ENCODE assay signal across 23 cellular contexts in genomic region chr12:73210574-73211204, GRCh38.
DNase-seq lines count a peak whose midpoint lies in the region; ATAC-seq, FAIRE-seq and TF ChIP-seq lines count a peak whose summit lies in the region.
"Had no signal": no experiment of that assay in that cellular context is flagged by ENCODE, and none has a peak within 500 bp of the region (broad histone marks: within the 10 kb centered on the region; RNA-seq: fewer than 3 reads in every experiment).

No MANE protein-coding gene starts in this region.

- POLR2A ChIA-PET in HepG2 (lab: Yijun Ruan, JAX), result no interaction called here
- POLR2A ChIA-PET in GM10248 (lab: Yijun Ruan, JAX), result no interaction called here

- no TSS peak for BruUV-seq in HepG2 (replicated peaks; lab: Mats Ljungman, UMichigan)

- H3K9me3 ChIP-seq in liver (ENCODE audit: control insufficient read depth in 4 of 4, low read length in 3 of 4), result peaks cover 0 to 2% (median 0%) of the 10 kb centered on the region in 4 donors
- peaks cover 73% of the 10 kb centered on the region for H3K9me3 ChIP-seq in HepG2 (ENCODE audit: low read length)
- no peaks in the 10 kb centered on the region for H3K9me3 ChIP-seq in SK-N-MC (ENCODE audit: low read depth, low read length)
- no peaks in the 10 kb centered on the region for H3K9me3 ChIP-seq in right lobe of liver
- H3K9me3 ChIP-seq: BE2C had no signal

- H3K4me2 ChIP-seq in HepG2 (ENCODE audit: low read depth, low read length), result no peak overlapping the region
- H3K4me2 ChIP-seq: GM23338 had no signal

- peak overlapping the region; percentile 47 to 57 (median 49) for H3K4me3 ChIP-seq in liver (ENCODE audit: low read depth in 1 of 3, low read length in 3 of 3)
- H3K4me3 ChIP-seq in HepG2 (replicated peaks in 1 of 3; ENCODE audit: insufficient read depth in 1 of 3, low read depth in 2 of 3, low read length in 3 of 3), result no peak overlapping the region
- no peak overlapping the region for H3K4me3 ChIP-seq in SK-N-MC
- H3K4me3 ChIP-seq in right lobe of liver, result peak overlapping the region; percentile 14 to 39 (median 35)
- H3K4me3 ChIP-seq: GM23338 had no signal

- TF ChIP-seq EP300 in HepG2 (IDR thresholded peaks at IDR 0.05; ENCODE audit: low read depth in 2 of 2, low read length in 2 of 2) (no peak), HepG2 (CRISPR knock-in tag; IDR thresholded peaks at IDR 0.05; ENCODE audit: borderline replicate concordance) (no peak)

- intact Hi-C loops in HepG2 (cut with micrococcal nuclease; ENCODE audit: unreplicated experiment) (no loop called here), right lobe of liver (cut with DNase I) (no loop called here)

- TF ChIP-seq RAD21 in liver (IDR thresholded peaks at IDR 0.05) (peak in 1 of 2 donors; percentile 26), HepG2 (CRISPR knock-in tag; IDR thresholded peaks at IDR 0.05) (no peak)

- H3K36me3 ChIP-seq in liver (ENCODE audit: control insufficient read depth in 4 of 4, insufficient read depth in 3 of 4, low read depth in 1 of 4, low read length in 3 of 4) (no peaks in the 10 kb centered on the region), HepG2 (replicated peaks in 1 of 2; ENCODE audit: control insufficient read depth in 1 of 2, insufficient read depth in 2 of 2, low read length in 2 of 2) (no peaks in the 10 kb centered on the region), SK-N-MC (ENCODE audit: insufficient read depth, low read length) (no peaks in the 10 kb centered on the region), right lobe of liver (no peaks in the 10 kb centered on the region)
- H3K36me3 ChIP-seq: BE2C had no signal

- H3K27me3 ChIP-seq in liver (ENCODE audit: control insufficient read depth in 4 of 4, insufficient read depth in 4 of 4, low read length in 3 of 4), result no peaks in the 10 kb centered on the region
- no peaks in the 10 kb centered on the region for H3K27me3 ChIP-seq in HepG2 (ENCODE audit: control insufficient read depth in 1 of 2, insufficient read depth in 2 of 2, low read length in 2 of 2)
- H3K27me3 ChIP-seq in right lobe of liver, result no peaks in the 10 kb centered on the region
- H3K27me3 ChIP-seq: BE2C had no signal

- no peak for DNase-seq in HepG2 (ENCODE audit: low spot score)
- DNase-seq in SK-N-MC (ENCODE audit: low read depth, low spot score), result peak; percentile 30
- DNase-seq in right lobe of liver, result no peak
- no peak for DNase-seq in HUDEP-2 (lab: John Stamatoyannopoulos, UW; ENCODE audit: unreplicated experiment in 76 of 76)
- DNase-seq in GM10248 (ENCODE audit: extremely low spot score), result no peak
- DNase-seq: ACHN; BE2C; C1 segment of cervical spinal cord; CD4-positive, CD25-positive, alpha-beta regulatory T cell; CD8-positive, alpha-beta memory T cell; COR-L47; DMS 273 treated with DMSO at 0.1 percent for 48 hours; DMS53; DND-41; EL; H7; HFFc6 had no signal

- H2AFZ ChIP-seq in HepG2 (ENCODE audit: low read length), result no peak overlapping the region
- H2AFZ ChIP-seq: GM23338 had no signal

- H3K9ac ChIP-seq in liver (ENCODE audit: low read depth in 1 of 2, low read length in 2 of 2) (peak overlapping the region in 1 of 2 donors; percentile 48), HepG2 (ENCODE audit: insufficient read depth, low read depth, low read length) (no peak overlapping the region), SK-N-MC (ENCODE audit: insufficient read length) (no peak overlapping the region)

- TF ChIP-seq CTCF in liver (IDR thresholded peaks at IDR 0.05; ENCODE audit: low read depth, low read length, missing input control) (no peak), HepG2 (CRISPR knock-in tag; IDR thresholded peaks at IDR 0.05) (no peak), right lobe of liver (IDR thresholded peaks at IDR 0.05) (no peak), GM10248 (IDR thresholded peaks at IDR 0.05; ENCODE audit: control extremely low read depth, extremely low read depth, low read depth, missing control alignments) (no peak)

- 30% methylated on average over 5 of the region's 5 CpGs for WGBS in liver
- 9% methylated on average over 5 of the region's 5 CpGs for WGBS in HepG2 (ENCODE audit: low lambda C conversion rate)
- WGBS in right lobe of liver (ENCODE audit: insufficient coverage, low coverage, low lambda C conversion rate, missing lambda C conversion rate), result 11% methylated on average over 5 of the region's 5 CpGs

- ATAC-seq in HepG2, result no peak
- peak; percentile 48 to 77 (median 68) for ATAC-seq in right lobe of liver
- ATAC-seq: GM23338, HCT116 had no signal

- peaks cover 0 to 3% (median 0%) of the 10 kb centered on the region in 4 donors for H3K4me1 ChIP-seq in liver (ENCODE audit: control insufficient read depth in 4 of 4, insufficient read depth in 4 of 4, low read length in 3 of 4)
- H3K4me1 ChIP-seq in HepG2 (ENCODE audit: insufficient read depth, low read length), result no peaks in the 10 kb centered on the region
- no peaks in the 10 kb centered on the region for H3K4me1 ChIP-seq in right lobe of liver
- H3K4me1 ChIP-seq: BE2C had no signal

- CTCF ChIA-PET in HepG2 (lab: Yijun Ruan, JAX; ENCODE audit: low intra/inter-chr PET ratio, low total read pairs), result no interaction called here
- CTCF ChIA-PET in GM10248 (lab: Yijun Ruan, JAX), result no interaction called here

- in situ Hi-C loops in HepG2 (cut with HindIII; ENCODE audit: extremely low pct_ligation_motif_present, low pct_unique_long_range_greater_than_20kb), result no loop called here

- no peak for TF ChIP-seq POLR2A in HepG2 (IDR thresholded peaks at IDR 0.05; ENCODE audit: insufficient read depth in 1 of 2, low read depth in 2 of 2, low read length in 2 of 2)
- no peak for TF ChIP-seq POLR2A in right lobe of liver (IDR thresholded peaks at IDR 0.05)

- no peaks in the 10 kb centered on the region for H3K79me2 ChIP-seq in HepG2 (ENCODE audit: insufficient read depth, low read length)

- no peaks in the 10 kb centered on the region for H4K20me1 ChIP-seq in HepG2 (ENCODE audit: insufficient read depth, low read length)

- FAIRE-seq in HepG2 (lab: Jason Lieb, UNC), result no peak
- FAIRE-seq: A204.1, GM12891, HTR-8/SVneo had no signal

- H3K27ac ChIP-seq in liver (ENCODE audit: low read depth in 1 of 2, low read length in 2 of 2) (peak overlapping the region; percentile 6 to 20), HepG2 (ENCODE audit: extremely low read length, insufficient read depth, low read length) (no peak overlapping the region), SK-N-MC (no peak overlapping the region), right lobe of liver (peak overlapping the region in 2 of 3 donors; percentile 11 to 34)

TF ChIP-seq in liver, 16 proteins besides CTCF, POLR2A, EP300 and RAD21:
- TF ChIP-seq ATF3 (IDR thresholded peaks at IDR 0.05), result no peak
- peak in 1 of 2 donors; percentile 31 for TF ChIP-seq RXRA (IDR thresholded peaks at IDR 0.05)
- peak in 1 of 2 donors; percentile 16 for TF ChIP-seq JUND (IDR thresholded peaks at IDR 0.05)
- TF ChIP-seq HNF4A (conservative IDR thresholded peaks at IDR 0.05), result peak in 1 of 2 donors; percentile 35
- TF ChIP-seq GABPA (IDR thresholded peaks at IDR 0.05 in 1 of 2, conservative IDR thresholded peaks at IDR 0.05 in 1 of 2), result no peak
- TF ChIP-seq MAX (IDR thresholded peaks at IDR 0.05), result peak; percentile 29
- TF ChIP-seq YY1 (IDR thresholded peaks at IDR 0.05), result peak; percentile 70
- no peak for TF ChIP-seq NR2F2 (IDR thresholded peaks at IDR 0.05)

TF ChIP-seq in HepG2, 621 proteins besides CTCF, POLR2A, EP300 and RAD21:
- TF ChIP-seq ARHGAP35 (CRISPR knock-in tag; IDR thresholded peaks at IDR 0.05; ENCODE audit: borderline replicate concordance), result no peak
- TF ChIP-seq ATF5 (CRISPR knock-in tag; IDR thresholded peaks at IDR 0.05; ENCODE audit: low read depth), result no peak
- TF ChIP-seq NRL (CRISPR knock-in tag; IDR thresholded peaks at IDR 0.05; ENCODE audit: borderline replicate concordance), result no peak
- TF ChIP-seq KAT8 (CRISPR knock-in tag; IDR thresholded peaks at IDR 0.05), result no peak
- TF ChIP-seq SKIL (CRISPR knock-in tag; IDR thresholded peaks at IDR 0.05; ENCODE audit: borderline replicate concordance), result no peak
- no peak for TF ChIP-seq ZNF136 (CRISPR knock-in tag; IDR thresholded peaks at IDR 0.05; ENCODE audit: low read depth)
- no peak for TF ChIP-seq PAF1 (CRISPR knock-in tag; IDR thresholded peaks at IDR 0.05)
- TF ChIP-seq SNRNP70 (IDR thresholded peaks at IDR 0.05; ENCODE audit: low read depth, low read length), result no peak

Comparison
In these comparisons a context has a peak if more than half of its experiments do, and no peak if none do; other contexts are left out.
1. H3K27ac ChIP-seq: peak in liver (2 of 2) and right lobe of liver (2 of 3); none in HepG2 (single experiment) and SK-N-MC (single experiment).
2. H3K4me3 ChIP-seq: peak in liver (3 of 3) and right lobe of liver (3 of 3); none in HepG2 (0 of 3) and SK-N-MC (single experiment).